1 cellular context compared by ENCODE assay signal in genomic region chr22:19932367-19933206, GRCh38.
TF ChIP-seq lines count a peak whose summit lies in the region.

No MANE protein-coding gene starts in this region.

TF ChIP-seq in K562, 482 proteins besides CTCF, POLR2A, EP300 and RAD21 (continued from another document and continues in another):
- TF ChIP-seq ZNF511 (CRISPR knock-in tag; IDR thresholded peaks at IDR 0.05) (no peak), TAF7 (tag; IDR thresholded peaks at IDR 0.05) (no peak), NRF1 (conservative IDR thresholded peaks at IDR 0.05 in 1 of 2, IDR thresholded peaks at IDR 0.05 in 1 of 2) (no peak), REST (CRISPR knock-in tag; IDR thresholded peaks at IDR 0.05; ENCODE audit: low read depth) (no peak), CC2D1A (IDR thresholded peaks at IDR 0.05) (no peak), TRIM24 (IDR thresholded peaks at IDR 0.05) (no peak), KLF16 (IDR thresholded peaks at IDR 0.05) (no peak), U2AF1 (optimal IDR thresholded peaks at IDR 0.05; ENCODE audit: low read depth, low read length) (no peak), DPF2 (IDR thresholded peaks at IDR 0.05) (no peak), AFF1 (IDR thresholded peaks at IDR 0.05; ENCODE audit: low read depth in 1 of 2, partially characterized antibody in 2 of 2) (no peak), KAT2B (IDR thresholded peaks at IDR 0.05; ENCODE audit: low read depth, low read length) (no peak), NFXL1 (CRISPR knock-in tag; IDR thresholded peaks at IDR 0.05) (no peak), CBFA2T3 (IDR thresholded peaks at IDR 0.05) (peak; percentile 25; the same call in 1 of the 2 replicates), TFE3 (CRISPR knock-in tag; IDR thresholded peaks at IDR 0.05) (no peak), FOSL1 (tag; conservative IDR thresholded peaks at IDR 0.05) (no peak), JUN (IDR thresholded peaks at IDR 0.05; ENCODE audit: borderline replicate concordance, low read depth, low read length) (no peak), JUN (CRISPR knock-in tag; IDR thresholded peaks at IDR 0.05; ENCODE audit: borderline replicate concordance) (no peak), HMGXB4 (CRISPR knock-in tag; IDR thresholded peaks at IDR 0.05) (0 out of 2 replicates have a peak, but pooled peaks have one; percentile 17), HDAC6 (IDR thresholded peaks at IDR 0.05; ENCODE audit: low read depth, low read length) (0 out of 2 replicates have a peak, but pooled peaks have one; percentile 57), CUX1 (CRISPR knock-in tag; IDR thresholded peaks at IDR 0.05) (no peak), ZNF445 (CRISPR knock-in tag; IDR thresholded peaks at IDR 0.05; ENCODE audit: low read depth) (no peak), POLR2G (IDR thresholded peaks at IDR 0.05; ENCODE audit: low read depth, low read length) (peak; percentile 60), MCM3 (IDR thresholded peaks at IDR 0.05) (no peak), CTCFL (IDR thresholded peaks at IDR 0.05; ENCODE audit: borderline replicate concordance, insufficient read depth, low read depth, low read length, poor library complexity, severe bottlenecking) (no peak), NR4A1 (CRISPR knock-in tag; IDR thresholded peaks at IDR 0.05) (no peak), NR4A1 (tag; IDR thresholded peaks at IDR 0.05) (no peak), VEZF1 (CRISPR knock-in tag; IDR thresholded peaks at IDR 0.05) (no peak), HNRNPK (IDR thresholded peaks at IDR 0.05; ENCODE audit: low read depth, low read length, poor library complexity, severe bottlenecking) (no peak), SIN3B (IDR thresholded peaks at IDR 0.05; ENCODE audit: low read depth) (0 out of 2 replicates have a peak, but pooled peaks have one; percentile 9), ZNF277 (CRISPR knock-in tag; IDR thresholded peaks at IDR 0.05; ENCODE audit: borderline replicate concordance) (no peak), CCNT2 (IDR thresholded peaks at IDR 0.05; ENCODE audit: borderline replicate concordance, extremely low read depth, insufficient read length, low read depth, low read length) (no peak), SP2 (IDR thresholded peaks at IDR 0.05; ENCODE audit: extremely low read depth, low read depth, low read length, poor library complexity, severe bottlenecking) (no peak), USF1 (CRISPR knock-in tag; IDR thresholded peaks at IDR 0.05) (no peak)
